In the genomic region with DNA sequence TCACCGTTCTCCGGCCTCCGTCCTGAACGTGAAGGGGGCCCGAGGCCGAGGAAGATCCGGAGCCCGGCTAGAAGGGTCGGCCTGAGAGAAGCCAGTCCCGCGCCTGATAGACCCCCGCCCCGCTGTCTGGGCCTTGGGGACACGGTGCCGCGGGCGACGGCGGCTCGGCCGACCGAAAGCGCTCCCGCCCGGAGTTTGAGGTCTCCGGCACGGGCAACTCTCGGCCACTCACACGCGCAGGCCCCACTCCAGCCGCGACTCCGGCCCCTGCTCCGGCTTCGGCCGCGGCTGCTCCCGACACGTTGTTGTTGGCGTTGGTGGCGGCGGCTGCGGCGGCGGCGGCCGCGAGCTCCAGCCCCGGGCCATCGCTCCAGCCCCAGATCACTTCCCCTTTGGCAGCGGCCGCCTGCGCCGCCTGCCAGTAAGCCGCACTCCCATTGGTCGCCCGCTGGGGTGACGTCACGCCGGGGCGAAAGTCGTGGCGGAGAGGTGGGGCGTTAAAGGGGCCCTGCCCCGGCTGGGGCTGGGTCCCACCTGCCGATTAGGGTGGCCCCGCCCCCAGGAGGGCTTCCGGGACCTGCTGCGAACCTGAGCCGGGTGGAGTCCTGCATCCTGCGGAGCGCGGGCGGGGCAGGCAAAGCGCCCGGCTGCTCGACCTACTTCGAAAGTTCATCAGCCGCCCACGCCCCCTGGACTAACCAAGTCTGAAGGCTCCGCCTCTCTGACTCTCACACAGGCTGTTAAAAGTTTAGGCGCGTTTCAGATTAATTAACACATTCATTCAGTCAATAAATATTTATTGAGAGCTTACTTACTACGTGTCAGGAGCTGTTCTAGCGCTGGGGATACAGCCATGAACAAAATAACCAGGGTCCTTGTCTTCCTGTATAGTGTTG, we compare ENCODE assay signal across 8 cellular contexts. TPM values are rescaled to one million over a fixed set of nuclear protein-coding genes. Genes with fewer than 3 reads are reported as not detected.
DNase-seq lines count a peak whose midpoint lies in the region; ATAC-seq, FAIRE-seq and TF ChIP-seq lines count a peak whose summit lies in the region.

A gene with protein sequence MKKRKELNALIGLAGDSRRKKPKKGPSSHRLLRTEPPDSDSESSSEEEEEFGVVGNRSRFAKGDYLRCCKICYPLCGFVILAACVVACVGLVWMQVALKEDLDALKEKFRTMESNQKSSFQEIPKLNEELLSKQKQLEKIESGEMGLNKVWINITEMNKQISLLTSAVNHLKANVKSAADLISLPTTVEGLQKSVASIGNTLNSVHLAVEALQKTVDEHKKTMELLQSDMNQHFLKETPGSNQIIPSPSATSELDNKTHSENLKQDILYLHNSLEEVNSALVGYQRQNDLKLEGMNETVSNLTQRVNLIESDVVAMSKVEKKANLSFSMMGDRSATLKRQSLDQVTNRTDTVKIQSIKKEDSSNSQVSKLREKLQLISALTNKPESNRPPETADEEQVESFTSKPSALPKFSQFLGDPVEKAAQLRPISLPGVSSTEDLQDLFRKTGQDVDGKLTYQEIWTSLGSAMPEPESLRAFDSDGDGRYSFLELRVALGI (minus strand): TSS at position 388 of the 896 bp plus-strand sequence. CDS start 1,027 bp downstream, outside the sequence.

- H3K56ac ChIP-seq in H1 (replicated peaks; ENCODE audit: insufficient read length, low read depth, low read length): peak within 1 kb of the TSS; percentile 6

- TF ChIP-seq CTCF in H1 (IDR thresholded peaks at IDR 0.05; ENCODE audit: control extremely low read depth in 1 of 3, insufficient read depth in 1 of 3, low read depth in 1 of 3, low read length in 3 of 3): 0 out of 4 replicates have a peak, but pooled peaks of 1 of the 3 experiments have one; percentile 6

- WGBS in H1 (ENCODE audit: extremely low coverage in 1 of 2, insufficient coverage in 1 of 2, insufficient read length in 1 of 2, insufficient replicate concordance in 2 of 2, low coverage in 1 of 2, low lambda C conversion rate in 2 of 2, missing lambda C conversion rate in 1 of 2), 2 experiments: 1% methylated on average over 70 of the region's 85 CpGs; no CpG with 5 or more reads in 1 of the 2 experiments
- under 1% methylated on average over 74 of the region's 85 CpGs for WGBS in mesenchymal stem cell

- peaks cover 4% of the 10 kb centered on the region for H3K23me2 ChIP-seq in H1 (ENCODE audit: low read depth, low read length)

- H4K20me1 ChIP-seq in H1 (replicated peaks in 1 of 2; ENCODE audit: control insufficient read depth in 1 of 2, insufficient read depth in 2 of 2, low read length in 2 of 2): peaks cover 7 to 10% of the 10 kb centered on the region in 2 experiments

- H3K4me3 Mint-ChIP-seq in activated CD8-positive, alpha-beta memory T cell treated with anti-CD3 and anti-CD28 coated beads, Interleukin-2, amount 10 ng/mL, durations not matched to agents 7 days and 5 days: peak within 1 kb of the TSS; percentile 92

- peak within 1 kb of the TSS; percentile 63; the same call in 1 of the 2 replicates for H2BK5ac ChIP-seq in H1 (ENCODE audit: low read depth, low read length)
- peak within 1 kb of the TSS; percentile 24 for H2BK5ac ChIP-seq in mesenchymal stem cell (ENCODE audit: low read depth, low read length, poor library complexity, severe bottlenecking)

- H3K14ac ChIP-seq in H1 (ENCODE audit: insufficient read length) (no peak within 1 kb of the TSS), mesenchymal stem cell (ENCODE audit: low read length in 2 of 2) (peak within 1 kb of the TSS in 1 of 2 experiments; percentile 73)

- no peaks in the 10 kb centered on the region for H3K27me3 Mint-ChIP-seq in activated CD8-positive, alpha-beta memory T cell treated with anti-CD3 and anti-CD28 coated beads, Interleukin-2, amount 10 ng/mL, durations not matched to agents 7 days and 5 days

- H2BK120ac ChIP-seq in H1 (replicated peaks; ENCODE audit: low read depth, low read length) (no peak within 1 kb of the TSS), mesenchymal stem cell (ENCODE audit: low read depth, low read length) (no peak within 1 kb of the TSS)

- H2AK5ac ChIP-seq in H1 (ENCODE audit: low read depth, low read length): no peak within 1 kb of the TSS
- H2AK5ac ChIP-seq in mesenchymal stem cell (ENCODE audit: low read length, severe bottlenecking): no peak within 1 kb of the TSS

- H3K4me1 Mint-ChIP-seq in activated CD8-positive, alpha-beta memory T cell treated with anti-CD3 and anti-CD28 coated beads, Interleukin-2, amount 10 ng/mL, durations not matched to agents 7 days and 5 days: peaks cover 37% of the 10 kb centered on the region

- CTCF ChIA-PET in activated CD8-positive, alpha-beta memory T cell treated with anti-CD3 and anti-CD28 coated beads, Interleukin-2, amount 10 ng/mL, durations not matched to agents 7 days and 5 days (lab: Charles Lee): interaction anchor here (0.9 to 2.4 kb wide), 9 partner anchors 102 to 312 kb away, joined by 3 to 11 read pairs (median 3); a partner anchor contains a TSS
- CTCF ChIA-PET in H1 (lab: Charles Lee; ENCODE audit: partially characterized antibody): interaction anchor here (0.6 to 1.4 kb wide), 4 partner anchors 21 to 301 kb away, joined by 3 to 5 read pairs (median 3); no protein-coding TSS in a partner anchor

- no peak within 1 kb of the TSS for H3K18ac ChIP-seq in H1 (ENCODE audit: extremely low read depth, low read length)
- peak within 1 kb of the TSS; percentile 85 to 90 for H3K18ac ChIP-seq in mesenchymal stem cell (ENCODE audit: low read depth in 1 of 2, low read length in 2 of 2)

- POLR2A ChIA-PET in H1 (lab: Charles Lee; ENCODE audit: partially characterized antibody): interaction anchor here (1.3 to 3.1 kb wide), 4 partner anchors 8 to 103 kb away, joined by 4 to 11 read pairs (median 4); a partner anchor contains a TSS

- H2AFZ ChIP-seq in H1 (ENCODE audit: low read length) (peak within 1 kb of the TSS; percentile 6; the same call in 1 of the 2 replicates), mesenchymal stem cell (ENCODE audit: low read depth, low read length) (peak within 1 kb of the TSS; percentile 79)

- H4K8ac ChIP-seq in H1 (ENCODE audit: extremely low read depth, insufficient read depth, low read length): peak within 1 kb of the TSS; percentile 73; the same call in 1 of the 2 replicates
- H4K8ac ChIP-seq in mesenchymal stem cell (ENCODE audit: low read length): peak within 1 kb of the TSS; percentile 95

- H3K36me3 ChIP-seq in H1 (ENCODE audit: control insufficient read depth in 2 of 4, insufficient read depth in 4 of 4, low read length in 3 of 4) (peaks cover 0 to 23% (median 14%) of the 10 kb centered on the region in 4 experiments; a peak in 6 of 8 replicates), mesenchymal stem cell (ENCODE audit: control insufficient read depth in 1 of 2, insufficient read depth in 2 of 2, low read depth in 1 of 2, low read length in 2 of 2) (peaks cover 12 to 24% of the 10 kb centered on the region in 2 experiments)

- H2BK12ac ChIP-seq in H1 (ENCODE audit: low read depth, low read length) (no peak within 1 kb of the TSS; the same call in 1 of the 2 replicates), mesenchymal stem cell (ENCODE audit: low read length in 2 of 2) (peak within 1 kb of the TSS in 1 of 2 experiments; percentile 75)

- H3K4me3 ChIP-seq in H1 (ENCODE audit: extremely low read depth in 1 of 4, insufficient read depth in 2 of 4, low read depth in 3 of 4, low read length in 4 of 4) (peak within 1 kb of the TSS; percentile 75 to 95 (median 86)), mesenchymal stem cell (ENCODE audit: insufficient read depth in 1 of 2, low read depth in 1 of 2, low read length in 2 of 2) (peak within 1 kb of the TSS; percentile 93 to 94)

- H4K91ac ChIP-seq in H1 (replicated peaks; ENCODE audit: insufficient read length, low read length) (peak within 1 kb of the TSS; percentile 92), mesenchymal stem cell (ENCODE audit: low read length) (peak within 1 kb of the TSS; percentile 56)

- H4K5ac ChIP-seq in H1 (ENCODE audit: insufficient read length, low read depth, low read length): no peak within 1 kb of the TSS

- peak in 1 of 2 experiments; percentile 0; a peak in 1 of 4 replicates for TF ChIP-seq RAD21 in H1 (IDR thresholded peaks at IDR 0.05 in 1 of 2, conservative IDR thresholded peaks at IDR 0.05 in 1 of 2; ENCODE audit: low read depth in 2 of 2, low read length in 2 of 2)

- H3K4ac ChIP-seq in H1 (replicated peaks; ENCODE audit: insufficient read length, low read depth, low read length): no peak within 1 kb of the TSS
- peak within 1 kb of the TSS; percentile 21 to 83 for H3K4ac ChIP-seq in mesenchymal stem cell (ENCODE audit: low read depth in 1 of 2, low read length in 2 of 2)

- H3K79me2 ChIP-seq in H1 (ENCODE audit: control insufficient read depth in 1 of 2, insufficient read depth in 2 of 2, low read length in 2 of 2): peaks cover 4 to 25% of the 10 kb centered on the region in 2 experiments; a peak in 3 of 4 replicates

- peak; percentile 93 for ATAC-seq in GM21367 (IDR thresholded peaks at IDR 0.05; ENCODE audit: unreplicated experiment)
- peak; percentile 99 for ATAC-seq in activated CD8-positive, alpha-beta memory T cell treated with anti-CD3 and anti-CD28 coated beads, Interleukin-2, amount 10 ng/mL, durations not matched to agents 7 days and 5 days

- H3K23ac ChIP-seq in H1 (ENCODE audit: insufficient read length): no peak within 1 kb of the TSS
- peak within 1 kb of the TSS in 1 of 2 experiments; percentile 46 for H3K23ac ChIP-seq in mesenchymal stem cell (ENCODE audit: low read length in 2 of 2)

- H3K9me3 ChIP-seq in H1 (ENCODE audit: insufficient read depth in 2 of 2, low read depth in 1 of 2, low read length in 1 of 2): no peaks in the 10 kb centered on the region
- H3K9me3 ChIP-seq in mesenchymal stem cell (ENCODE audit: control insufficient read depth, low read length): no peaks in the 10 kb centered on the region

- TF ChIP-seq EP300 in H1 (IDR thresholded peaks at IDR 0.05; ENCODE audit: borderline replicate concordance in 1 of 2, low read depth in 2 of 2, low read length in 2 of 2): no peak

- H3K27ac ChIP-seq in H1 (ENCODE audit: low read depth, low read length) (peak within 1 kb of the TSS; percentile 51; the same call in 1 of the 2 replicates), mesenchymal stem cell (ENCODE audit: low read length, poor library complexity, severe bottlenecking) (no peak within 1 kb of the TSS)

- H3K9me3 Mint-ChIP-seq in activated CD8-positive, alpha-beta memory T cell treated with anti-CD3 and anti-CD28 coated beads, Interleukin-2, amount 10 ng/mL, durations not matched to agents 7 days and 5 days (ENCODE audit: low read depth): no peaks in the 10 kb centered on the region

- H3K4me2 ChIP-seq in H1 (ENCODE audit: insufficient read depth in 1 of 2, low read depth in 2 of 2, low read length in 2 of 2): peak within 1 kb of the TSS; percentile 80 to 91
- peak within 1 kb of the TSS; percentile 84 for H3K4me2 ChIP-seq in mesenchymal stem cell (ENCODE audit: low read length, poor library complexity, severe bottlenecking)

- peaks cover 10% of the 10 kb centered on the region for H3K79me1 ChIP-seq in H1 (ENCODE audit: low read depth, low read length)
- H3K79me1 ChIP-seq in mesenchymal stem cell (replicated peaks; ENCODE audit: low read length, poor library complexity, severe bottlenecking): peaks cover 22% of the 10 kb centered on the region

- peaks cover 23% of the 10 kb centered on the region for H3K36me3 Mint-ChIP-seq in activated CD8-positive, alpha-beta memory T cell treated with anti-CD3 and anti-CD28 coated beads, Interleukin-2, amount 10 ng/mL, durations not matched to agents 7 days and 5 days

- no peaks in the 10 kb centered on the region; a peak in 1 of 7 replicates for H3K27me3 ChIP-seq in H1 (replicated peaks in 1 of 4; ENCODE audit: control insufficient read depth in 3 of 4, extremely low read depth in 1 of 4, insufficient read depth in 3 of 4, low read length in 3 of 4)
- H3K27me3 ChIP-seq in mesenchymal stem cell (ENCODE audit: control insufficient read depth in 1 of 2, insufficient read depth in 1 of 2, low read length in 2 of 2): peaks cover 4 to 21% of the 10 kb centered on the region in 2 experiments

- peak in 1 of 2 experiments; percentile 70; a peak in 2 of 3 replicates for TF ChIP-seq POLR2A in H1 (IDR thresholded peaks at IDR 0.05; ENCODE audit: control extremely low read depth in 1 of 2, low read depth in 2 of 2, low read length in 2 of 2)

- peak within 1 kb of the TSS; percentile 74 to 94 (median 80) for H3K9ac ChIP-seq in H1 (replicated peaks in 1 of 4; ENCODE audit: extremely low read depth in 1 of 4, low read depth in 3 of 4, low read length in 3 of 4)
- H3K9ac ChIP-seq in mesenchymal stem cell (ENCODE audit: low read length): peak within 1 kb of the TSS; percentile 96

- peak within 1 kb of the TSS; percentile 91 for H3K27ac Mint-ChIP-seq in activated CD8-positive, alpha-beta memory T cell treated with anti-CD3 and anti-CD28 coated beads, Interleukin-2, amount 10 ng/mL, durations not matched to agents 7 days and 5 days

- FAIRE-seq in HTR-8/SVneo (lab: Jason Lieb, UNC) (peak; percentile 87), H1 (lab: Jason Lieb, UNC) (no peak)

- H3K4me1 ChIP-seq in H1 (replicated peaks in 1 of 4; ENCODE audit: control insufficient read depth in 3 of 4, insufficient read depth in 4 of 4, low read length in 3 of 4) (peaks cover 5 to 22% (median 10%) of the 10 kb centered on the region in 4 experiments), mesenchymal stem cell (ENCODE audit: control insufficient read depth, insufficient read depth, low read depth, low read length) (peaks cover 7% of the 10 kb centered on the region)

- no peak within 1 kb of the TSS for H2BK15ac ChIP-seq in H1 (ENCODE audit: low read length)
- H2BK15ac ChIP-seq in mesenchymal stem cell (ENCODE audit: low read depth, poor library complexity, severe bottlenecking): peak within 1 kb of the TSS; percentile 94

- no peak within 1 kb of the TSS for H2BK20ac ChIP-seq in H1 (ENCODE audit: low read length)

- DNase-seq in COLO829 (ENCODE audit: low spot score) (peak; percentile 79), HTR-8/SVneo (ENCODE audit: insufficient read length, low spot score) (peak; percentile 93), NOMO-1 treated with dmso at 0.1 percent for 144 hours (lab: John Stamatoyannopoulos, UW; ENCODE audit: unreplicated experiment) (peak; percentile 94), H1 (ENCODE audit: low read depth in 1 of 2, low spot score in 2 of 2) (peak; percentile 96 to 100), mesenchymal stem cell (peak; percentile 88)
- DNase-seq in activated CD8-positive, alpha-beta memory T cell treated with anti-CD3 and anti-CD28 coated beads, Interleukin-2, amount 10 ng/mL, durations not matched to agents 7 days and 5 days: peak; percentile 99
- DNase-seq in stimulated activated CD8-positive, alpha-beta memory T cell treated with anti-CD3 and anti-CD28 coated beads, Interleukin-12 subunit alpha, Interleukin-12 subunit beta, amount 100 ng/mL, for 4 hours (ENCODE audit: low read depth): peak; percentile 99

RNA-seq across cellular contexts. Expression of the gene that starts here (rescaled TPM):
- total RNA-seq in activated CD8-positive, alpha-beta memory T cell treated with anti-CD3 and anti-CD28 coated beads, Interleukin-2, amount 10 ng/mL, durations not matched to agents 7 days and 5 days: 10 to 100 TPM; 79.2 to 79.4 TPM
- 36.9 and 40.4 TPM in 2 replicates for total RNA-seq in H1 (2021; fragmentation: NEBNext Ultra II Directional; extraction: Animal tissue kit (Norgen Biotek cat#: 25700))
- polyA plus RNA-seq in H1 (2011; rRNA removed): 14.0 and 19.4 TPM in 2 replicates
- polyA plus RNA-seq in H1 (2011; cell fraction: cytosol; rRNA removed): 20.0 TPM
- polyA plus RNA-seq in H1 (2011; cell fraction: nucleus; rRNA removed): 18.3 TPM
- polyA plus RNA-seq in H1 (2012, experiment 1 of 2): 13.3 to 19.9 TPM (median 17.7 TPM) in 4 replicates
- 4.5 TPM for polyA plus RNA-seq in H1 (2012, experiment 2 of 2)
- 35.7 TPM for polyA plus RNA-seq in H1 (2013, experiment 1 of 2)
- polyA plus RNA-seq in H1 (2013, experiment 2 of 2): 37.0 TPM
- polyA minus RNA-seq in H1 (2011; rRNA and poly(A)+ RNA removed): 28.2 and 35.7 TPM in 2 replicates
- 26.2 TPM for polyA minus RNA-seq in H1 (2011; cell fraction: cytosol; rRNA and poly(A)+ RNA removed)
- polyA minus RNA-seq in H1 (2011; cell fraction: nucleus; rRNA and poly(A)+ RNA removed): 37.0 TPM
- 61.1 TPM for polyA plus RNA-seq in mesenchymal stem cell (2013, experiment 1 of 2)
- 59.2 TPM for polyA plus RNA-seq in mesenchymal stem cell (2013, experiment 2 of 2)
